Comparison of ENCODE assay signal across 28 cellular contexts in the genomic region with DNA sequence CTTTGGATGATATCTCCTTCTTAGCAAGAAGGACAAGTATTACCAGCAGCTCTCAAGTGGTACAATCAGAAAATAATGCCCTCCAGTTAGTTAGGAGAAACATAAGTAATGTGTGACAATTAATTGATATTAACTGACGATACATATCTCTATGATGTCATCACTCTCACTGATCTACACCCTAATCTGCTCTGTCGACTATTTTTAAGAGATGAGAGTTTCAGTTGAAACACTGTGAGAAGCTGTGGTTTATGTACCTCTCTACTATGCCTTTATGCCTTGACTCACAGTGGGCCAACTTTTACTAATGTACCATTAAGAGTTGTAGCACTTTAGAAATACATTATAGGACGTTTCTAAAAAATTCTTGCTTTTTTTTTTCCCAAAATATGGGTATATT. TPM values are rescaled to one million over a fixed set of nuclear protein-coding genes. Genes with fewer than 3 reads are reported as not detected.
DNase-seq lines count a peak whose midpoint lies in the region; ATAC-seq and TF ChIP-seq lines count a peak whose summit lies in the region.
"Had no signal": no experiment of that assay in that cellular context is flagged by ENCODE, and none has a peak within 500 bp of the region (broad histone marks: within the 10 kb centered on the region; RNA-seq: fewer than 3 reads in every experiment).

No MANE protein-coding gene starts in this region.

- peaks cover 46% of the 10 kb centered on the region for H3K36me3 Mint-ChIP-seq in activated T-helper 17 cell treated with anti-CD3 and anti-CD28 coated beads, Interleukin-2, amount 50 U/mL, for 72 hours (ENCODE audit: low read depth)

- H3K79me2 ChIP-seq in mammary epithelial cell (ENCODE audit: insufficient read depth, low read length), result peaks cover 72% of the 10 kb centered on the region

- intact Hi-C loops in mammary epithelial cell (cut with micrococcal nuclease) (no loop called here), sciatic nerve (cut with DNase I) (no loop called here)

- no peaks in the 10 kb centered on the region for H3K9me3 ChIP-seq in mammary epithelial cell (replicated peaks; ENCODE audit: insufficient read depth, low read length)
- H3K9me3 ChIP-seq: BLaER1 treated with 17β-estradiol and CSF1 and Interleukin-3, amounts not matched to agents 10 nM and 100 nM; Caco-2; HAP-1; uterus had no signal

- CTCF ChIA-PET in mammary epithelial cell (lab: Charles Lee; ENCODE audit: low non-redundant PET), result interaction anchor here (0.9 kb wide), 1 partner anchor 164 kb away, joined by 3 read pairs; no protein-coding TSS in a partner anchor

- no peak overlapping the region for H3K27ac Mint-ChIP-seq in activated T-helper 17 cell treated with anti-CD3 and anti-CD28 coated beads, Interleukin-2, amount 50 U/mL, for 72 hours
- H3K27ac Mint-ChIP-seq: activated B cell treated with CpG ODN at 0.5 μM for 24 hours; activated CD4-positive, alpha-beta memory T cell treated with anti-CD3 and anti-CD28 coated beads, Interleukin-2, amount 10 ng/mL, durations not matched to agents 7 days and 5 days; activated naive CD8-positive, alpha-beta T cell treated with anti-CD3 and anti-CD28 coated beads, Interleukin-2, amount 10 ng/mL, durations not matched to agents 7 days and 5 days; naive thymus-derived CD8-positive, alpha-beta T cell; stimulated activated naive B cell treated with anti-CD40 and anti-IgM and Interleukin-4, amounts not matched to agents 10 μg/mL and 1 μg/mL and 100 μg/mL, for 72 hours had no signal

- peak; percentile 60 for ATAC-seq in GM18867 (IDR thresholded peaks at IDR 0.05; ENCODE audit: unreplicated experiment)
- ATAC-seq in HG02678 (IDR thresholded peaks at IDR 0.05; ENCODE audit: unreplicated experiment), result peak; percentile 62
- ATAC-seq in activated T-helper 17 cell treated with anti-CD3 and anti-CD28 coated beads, Interleukin-2, amount 50 U/mL, for 72 hours (replicated peaks), result peak; percentile 71
- ATAC-seq in sciatic nerve, result no peak
- ATAC-seq: naive thymus-derived CD8-positive, alpha-beta T cell; stimulated activated naive B cell treated with anti-CD40 and anti-IgM and Interleukin-4, amounts not matched to agents 10 μg/mL and 1 μg/mL and 100 μg/mL, for 72 hours had no signal

- H3K27ac ChIP-seq in mammary epithelial cell (ENCODE audit: insufficient read depth, low read depth, low read length), result no peak overlapping the region
- H3K27ac ChIP-seq: BLaER1 treated with 17β-estradiol and CSF1 and Interleukin-3, amounts not matched to agents 10 nM and 100 nM; dorsolateral prefrontal cortex; uterus had no signal

- H3K9ac ChIP-seq in mammary epithelial cell (ENCODE audit: insufficient read depth, low read length), result no peak overlapping the region
- H3K9ac ChIP-seq: BLaER1 treated with 17β-estradiol and CSF1 and Interleukin-3, amounts not matched to agents 10 nM and 100 nM had no signal

- in situ Hi-C loops in mammary epithelial cell (cut with MboI; ENCODE audit: low sequenced_read_pairs in 2 of 2), result loop anchor here (25.0 kb wide), 1 partner anchor 440 kb away; no protein-coding TSS in a partner anchor

- no peaks in the 10 kb centered on the region for H3K9me3 Mint-ChIP-seq in activated T-helper 17 cell treated with anti-CD3 and anti-CD28 coated beads, Interleukin-2, amount 50 U/mL, for 72 hours
- H3K9me3 Mint-ChIP-seq: activated B cell treated with CpG ODN at 0.5 μM for 24 hours; activated CD4-positive, alpha-beta memory T cell treated with anti-CD3 and anti-CD28 coated beads, Interleukin-2, amount 10 ng/mL, durations not matched to agents 7 days and 5 days; activated naive CD8-positive, alpha-beta T cell treated with anti-CD3 and anti-CD28 coated beads, Interleukin-2, amount 10 ng/mL, durations not matched to agents 7 days and 5 days; naive thymus-derived CD8-positive, alpha-beta T cell; stimulated activated naive B cell treated with anti-CD40 and anti-IgM and Interleukin-4, amounts not matched to agents 10 μg/mL and 1 μg/mL and 100 μg/mL, for 72 hours had no signal

- H3K4me2 ChIP-seq in mammary epithelial cell (ENCODE audit: insufficient read depth, low read depth, low read length), result no peak overlapping the region
- H3K4me2 ChIP-seq: BLaER1 treated with 17β-estradiol and CSF1 and Interleukin-3, amounts not matched to agents 10 nM and 100 nM had no signal

- dilution Hi-C loops in mammary epithelial cell (cut with HindIII; ENCODE audit: low sequenced_read_pairs), result no loop called here

- H3K27me3 Mint-ChIP-seq in activated T-helper 17 cell treated with anti-CD3 and anti-CD28 coated beads, Interleukin-2, amount 50 U/mL, for 72 hours, result no peaks in the 10 kb centered on the region
- H3K27me3 Mint-ChIP-seq: activated B cell treated with CpG ODN at 0.5 μM for 24 hours; activated CD4-positive, alpha-beta memory T cell treated with anti-CD3 and anti-CD28 coated beads, Interleukin-2, amount 10 ng/mL, durations not matched to agents 7 days and 5 days; activated naive CD8-positive, alpha-beta T cell treated with anti-CD3 and anti-CD28 coated beads, Interleukin-2, amount 10 ng/mL, durations not matched to agents 7 days and 5 days; naive thymus-derived CD8-positive, alpha-beta T cell; stimulated activated naive B cell treated with anti-CD40 and anti-IgM and Interleukin-4, amounts not matched to agents 10 μg/mL and 1 μg/mL and 100 μg/mL, for 72 hours had no signal

- TF ChIP-seq CTCF in GM10266 (IDR thresholded peaks at IDR 0.05; ENCODE audit: control insufficient read depth, insufficient read depth, low read depth, missing control alignments) (no peak), mammary epithelial cell (conservative IDR thresholded peaks at IDR 0.05 in 1 of 2, IDR thresholded peaks at IDR 0.05 in 1 of 2; ENCODE audit: extremely low read depth in 1 of 2, insufficient read depth in 1 of 2, low read depth in 1 of 2, low read length in 2 of 2) (no peak)

- no peaks in the 10 kb centered on the region for H4K20me1 ChIP-seq in mammary epithelial cell (ENCODE audit: insufficient read depth, low read length)

- peaks cover under 1% of the 10 kb centered on the region for H3K36me3 ChIP-seq in mammary epithelial cell (ENCODE audit: insufficient read depth, low read length)
- H3K36me3 ChIP-seq: uterus had no signal

- no peaks in the 10 kb centered on the region for H3K27me3 ChIP-seq in mammary epithelial cell (ENCODE audit: insufficient read depth, low read length)
- H3K27me3 ChIP-seq: BLaER1 treated with 17β-estradiol and CSF1 and Interleukin-3, amounts not matched to agents 10 nM and 100 nM; dorsolateral prefrontal cortex; uterus had no signal

- DNase-seq in GM10266 (ENCODE audit: extremely low spot score) (peak; percentile 32), NCI-H2171 (lab: John Stamatoyannopoulos, UW) (no peak), mammary epithelial cell (no peak), sciatic nerve (ENCODE audit: low spot score) (no peak), NCI-H2081 (lab: John Stamatoyannopoulos, UW) (no peak)
- DNase-seq: activated B cell treated with CpG ODN at 0.5 μM for 24 hours; activated CD4-positive, alpha-beta memory T cell treated with anti-CD3 and anti-CD28 coated beads, Interleukin-2, amount 10 ng/mL, durations not matched to agents 7 days and 5 days; activated effector memory CD4-positive, alpha-beta T cell treated with anti-CD3 and anti-CD28 coated beads, Interleukin-2, amount 50 U/mL, for 16 hours; activated naive CD8-positive, alpha-beta T cell treated with anti-CD3 and anti-CD28 coated beads, Interleukin-2, amount 10 ng/mL, durations not matched to agents 7 days and 5 days; Caco-2; DND-41; dorsolateral prefrontal cortex; midbrain; naive thymus-derived CD8-positive, alpha-beta T cell; NCI-H1092 treated with DMSO at 0.1 percent for 48 hours; NCI-H2029 treated with DMSO at 0.1 percent for 48 hours; NCI-H510A; occipital lobe; SHP77; small intestine; stimulated activated CD4-positive, alpha-beta T cell treated with anti-CD3 and anti-CD28 coated beads, Interleukin-2, amount 100 ng/mL, for 48 hours; stimulated activated naive B cell treated with anti-CD40 and anti-IgM and Interleukin-4, amounts not matched to agents 10 μg/mL and 1 μg/mL and 100 μg/mL, for 72 hours; uterus had no signal

- no peak overlapping the region for H2AFZ ChIP-seq in mammary epithelial cell (ENCODE audit: low read depth, low read length)

- no peak overlapping the region for H3K4me3 ChIP-seq in mammary epithelial cell (replicated peaks in 1 of 3; ENCODE audit: insufficient read depth in 1 of 3, low read depth in 2 of 3, low read length in 3 of 3)
- H3K4me3 ChIP-seq: BLaER1 treated with 17β-estradiol and CSF1 and Interleukin-3, amounts not matched to agents 10 nM and 100 nM; dorsolateral prefrontal cortex; HAP-1; uterus had no signal

- peaks cover 7% of the 10 kb centered on the region for H3K4me1 ChIP-seq in mammary epithelial cell (ENCODE audit: insufficient read depth, low read length)
- H3K4me1 ChIP-seq: Caco-2, uterus had no signal

- WGBS in mammary epithelial cell (ENCODE audit: low coverage, missing lambda C conversion rate), result 84% methylated on average over 3 of the region's 3 CpGs

- BruUV-seq in mammary epithelial cell (replicated peaks; lab: Mats Ljungman, UMichigan), result no TSS peak

- H3K4me3 Mint-ChIP-seq in activated T-helper 17 cell treated with anti-CD3 and anti-CD28 coated beads, Interleukin-2, amount 50 U/mL, for 72 hours, result no peak overlapping the region
- H3K4me3 Mint-ChIP-seq: activated B cell treated with CpG ODN at 0.5 μM for 24 hours; activated CD4-positive, alpha-beta memory T cell treated with anti-CD3 and anti-CD28 coated beads, Interleukin-2, amount 10 ng/mL, durations not matched to agents 7 days and 5 days; activated naive CD8-positive, alpha-beta T cell treated with anti-CD3 and anti-CD28 coated beads, Interleukin-2, amount 10 ng/mL, durations not matched to agents 7 days and 5 days; naive thymus-derived CD8-positive, alpha-beta T cell; stimulated activated naive B cell treated with anti-CD40 and anti-IgM and Interleukin-4, amounts not matched to agents 10 μg/mL and 1 μg/mL and 100 μg/mL, for 72 hours had no signal

- peaks cover 21% of the 10 kb centered on the region for H3K4me1 Mint-ChIP-seq in activated T-helper 17 cell treated with anti-CD3 and anti-CD28 coated beads, Interleukin-2, amount 50 U/mL, for 72 hours

RNA-seq across cellular contexts. Expression of gene CEP152, which starts 8.6 kb away (rescaled TPM):
- 10 to 100 TPM; 26.7 to 34.0 TPM for total RNA-seq in activated T-helper 17 cell treated with anti-CD3 and anti-CD28 coated beads, Interleukin-2, amount 50 U/mL, for 72 hours
- total RNA-seq in mammary epithelial cell (1 to 10 TPM; 2.5 to 9.2 TPM), sciatic nerve (11.1 TPM)
- 0.66 TPM for polyA plus RNA-seq in mammary epithelial cell
- polyA minus RNA-seq in mammary epithelial cell, result 0.36 TPM
